In genomic region chr6:137291441-137291840, GRCh38 we compare ENCODE assay signal across 10 cellular contexts.
A peak's percentile ranks its signal among the peaks of the same experiment; 100 is the strongest.
DNase-seq lines count a peak whose midpoint lies in the region; ATAC-seq lines count a peak whose summit lies in the region.
"Had no signal": no experiment of that assay in that cellular context is flagged by ENCODE, and none has a peak within 500 bp of the region (broad histone marks: within the 10 kb centered on the region; RNA-seq: fewer than 3 reads in every experiment).

No MANE protein-coding gene starts in this region.

- ATAC-seq in HG02884 (IDR thresholded peaks at IDR 0.05; ENCODE audit: unreplicated experiment) (no peak), GM18909 (IDR thresholded peaks at IDR 0.05; ENCODE audit: poor library complexity, unreplicated experiment) (no peak)

- peak; percentile 10 for DNase-seq in A172 (ENCODE audit: low spot score)
- DNase-seq in Kasumi-1 (lab: John Stamatoyannopoulos, UW) = peak; percentile 94 to 96
- peak in 36 of 56 donors; percentile 4 to 82 (median 34) for DNase-seq in amygdala (lab: John Stamatoyannopoulos, UW)
- DNase-seq in hippocampal formation (lab: John Stamatoyannopoulos, UW) = peak; percentile 25 to 41
- DNase-seq in NCI-H748 (lab: John Stamatoyannopoulos, UW; ENCODE audit: unreplicated experiment) = no peak
- DNase-seq in DMS53 treated with DMSO at 0.1 percent for 48 hours (lab: John Stamatoyannopoulos, UW; ENCODE audit: unreplicated experiment) = no peak
- DNase-seq: CD4-positive, alpha-beta T cell; T1000 had no signal

Comparison
In these comparisons a context has a peak if more than half of its experiments do, and no peak if none do; other contexts are left out.
1. DNase-seq: peak in A172 (single experiment), Kasumi-1 (2 of 2), amygdala (36 of 56) and hippocampal formation (2 of 2); none in NCI-H748 (single experiment) and DMS53 treated with DMSO at 0.1 percent for 48 hours (single experiment).